Comparison of ENCODE assay signal across 27 cellular contexts in genomic region chr5:32724526-32724925, GRCh38. TPM values are rescaled to one million over a fixed set of nuclear protein-coding genes. Genes with fewer than 3 reads are reported as not detected.
DNase-seq lines count a peak whose midpoint lies in the region; ATAC-seq, FAIRE-seq and TF ChIP-seq lines count a peak whose summit lies in the region.
"Had no signal": no experiment of that assay in that cellular context is flagged by ENCODE, and none has a peak within 500 bp of the region (broad histone marks: within the 10 kb centered on the region; RNA-seq: fewer than 3 reads in every experiment).

No MANE protein-coding gene starts in this region.

- H3K27me3 ChIP-seq in endodermal cell (ENCODE audit: control insufficient read depth, insufficient read depth, low read length, poor library complexity, severe bottlenecking) (peaks cover 13% of the 10 kb centered on the region), MG63 (no peaks in the 10 kb centered on the region)

- H3K36me3 Mint-ChIP-seq in endodermal cell (ENCODE audit: low read depth) (no peaks in the 10 kb centered on the region), type B pancreatic cell (peaks cover 56% of the 10 kb centered on the region)
- H3K36me3 Mint-ChIP-seq: CD8-positive, alpha-beta T cell had no signal

- H3K4me1 Mint-ChIP-seq in endodermal cell (no peaks in the 10 kb centered on the region), type B pancreatic cell (ENCODE audit: unreplicated experiment) (no peaks in the 10 kb centered on the region)

- H3K4me3 ChIP-seq in endodermal cell (ENCODE audit: low read length) (no peak overlapping the region), MG63 (no peak overlapping the region)

- peak; percentile 16 for FAIRE-seq in HTR-8/SVneo (lab: Jason Lieb, UNC)
- FAIRE-seq: GM18507 had no signal

- WGBS in endodermal cell (ENCODE audit: insufficient coverage in 1 of 2, insufficient read length in 1 of 2), 2 experiments = 93 to 94% methylated on average over 6 to 7 of the region's 7 CpGs

- H3K27me3 Mint-ChIP-seq in endodermal cell (ENCODE audit: insufficient read depth) (peaks cover 32% of the 10 kb centered on the region), type B pancreatic cell (peaks cover 3% of the 10 kb centered on the region)

- H3K36me3 ChIP-seq in endodermal cell (ENCODE audit: control insufficient read depth, insufficient read depth, low read length) = no peaks in the 10 kb centered on the region
- H3K36me3 ChIP-seq in MG63 = no peaks in the 10 kb centered on the region

- H3K4me3 Mint-ChIP-seq in endodermal cell (no peak overlapping the region), type B pancreatic cell (no peak overlapping the region)
- H3K4me3 Mint-ChIP-seq: CD8-positive, alpha-beta T cell had no signal

- H3K9me3 ChIP-seq in endodermal cell (ENCODE audit: control insufficient read depth, low read length) (no peaks in the 10 kb centered on the region), MG63 (peaks cover 4% of the 10 kb centered on the region)
- H3K9me3 ChIP-seq: Caco-2 had no signal

- H3K9me3 Mint-ChIP-seq in endodermal cell = peaks cover 5% of the 10 kb centered on the region
- peaks cover 8% of the 10 kb centered on the region for H3K9me3 Mint-ChIP-seq in type B pancreatic cell

- H3K27ac Mint-ChIP-seq in endodermal cell (no peak overlapping the region), type B pancreatic cell (no peak overlapping the region)
- H3K27ac Mint-ChIP-seq: CD8-positive, alpha-beta T cell had no signal

- DNase-seq in HTR-8/SVneo (ENCODE audit: insufficient read length, low spot score) (no peak), endodermal cell (no peak), type B pancreatic cell (ENCODE audit: extremely low spot score, unreplicated experiment) (no peak), MG63 (no peak), NCI-H345 treated with DMSO at 0.1 percent for 48 hours (lab: John Stamatoyannopoulos, UW; ENCODE audit: unreplicated experiment) (no peak), NCI-H2081 (lab: John Stamatoyannopoulos, UW) (no peak)
- DNase-seq: Caco-2; CD8-positive, alpha-beta T cell; DMS 273 treated with DMSO at 0.1 percent for 48 hours; DMS79; GF-D8; H7; IMR-90; NCI-H1048; NCI-H1417; NCI-H187; NCI-H2107; NCI-H446 treated with DMSO at 0.1 percent for 48 hours; NCI-H526; NCI-H82; NK-92 treated with Interleukin-12 subunit alpha and Interleukin-12 subunit beta, amount 100 ng/mL, for 24 hours; PC-3 had no signal

- no peak overlapping the region for H3K9ac ChIP-seq in endodermal cell (ENCODE audit: extremely low read depth, low read length, poor library complexity, severe bottlenecking)
- H3K9ac ChIP-seq: KMS-11 had no signal

- no peak for ATAC-seq in GM21825 (IDR thresholded peaks at IDR 0.05; ENCODE audit: unreplicated experiment)
- ATAC-seq: CD8-positive, alpha-beta T cell; PC-3 had no signal

- TF ChIP-seq CTCF in GM12872 (IDR thresholded peaks at IDR 0.05; ENCODE audit: insufficient read depth, low read depth, low read length) = peak; percentile 5; the same call in 1 of the 3 replicates
- peak; percentile 40 for TF ChIP-seq CTCF in endodermal cell (conservative IDR thresholded peaks at IDR 0.05)
- TF ChIP-seq CTCF in type B pancreatic cell (conservative IDR thresholded peaks at IDR 0.05) = peak; percentile 25

- H3K4me1 ChIP-seq in endodermal cell (ENCODE audit: control insufficient read depth, insufficient read depth, low read length) = no peaks in the 10 kb centered on the region
- H3K4me1 ChIP-seq: Caco-2 had no signal

- H3K27ac ChIP-seq in endodermal cell (ENCODE audit: low read depth, low read length) = no peak overlapping the region
- H3K27ac ChIP-seq: C4-2B, KMS-11 had no signal

RNA-seq across cellular contexts. Expression of gene NPR3, which starts 13.4 kb away (rescaled TPM):
- total RNA-seq in endodermal cell = under 1 TPM; 0.20 to 0.82 TPM
- polyA plus RNA-seq in endodermal cell (2013, experiment 1 of 2) = 9.0 TPM
- 7.7 TPM for polyA plus RNA-seq in endodermal cell (2013, experiment 2 of 2)
- total RNA-seq in type B pancreatic cell (ENCODE audit: low replicate concordance) = 13.7 and 116 TPM in 2 replicates
- total RNA-seq in MG63 (2014; rRNA removed; shearing (Covaris generic); ENCODE audit: low replicate concordance) = 5.8 and 6.6 TPM in 2 replicates
- total RNA-seq: CD8-positive, alpha-beta T cell had no signal
